Comparison of ENCODE assay signal across 10 cellular contexts in the genomic region with DNA sequence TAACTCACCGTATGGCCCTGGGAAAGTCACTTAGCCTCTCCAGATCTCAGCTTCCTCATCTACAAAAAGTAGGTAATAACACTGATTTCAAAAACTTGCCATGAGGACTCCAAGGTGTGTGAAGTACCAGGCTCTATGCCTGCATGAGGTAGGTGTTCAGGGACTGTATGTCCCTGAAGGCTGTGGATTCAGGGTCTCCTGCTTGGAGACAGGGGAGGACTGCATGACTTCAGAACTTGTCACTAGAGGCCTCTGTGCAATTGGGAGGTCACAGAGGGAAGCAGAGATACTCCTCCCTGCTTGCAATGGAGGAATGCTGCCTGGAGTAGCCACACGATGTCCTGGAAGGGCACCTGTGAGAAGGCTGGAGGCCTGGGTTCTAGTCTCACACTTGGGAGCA. TPM values are rescaled to one million over a fixed set of nuclear protein-coding genes. Genes with fewer than 3 reads are reported as not detected.
A peak's percentile ranks its signal among the peaks of the same experiment; 100 is the strongest.
DNase-seq lines count a peak whose midpoint lies in the region; ATAC-seq and TF ChIP-seq lines count a peak whose summit lies in the region.
"Had no signal": no experiment of that assay in that cellular context is flagged by ENCODE, and none has a peak within 500 bp of the region (broad histone marks: within the 10 kb centered on the region; RNA-seq: fewer than 3 reads in every experiment).

No MANE protein-coding gene starts in this region.

- TF ChIP-seq CTCF in Peyer's patch (IDR thresholded peaks at IDR 0.05) (no peak), dorsolateral prefrontal cortex (IDR thresholded peaks at IDR 0.05 in 54 of 56, conservative IDR thresholded peaks at IDR 0.05 in 2 of 56; ENCODE audit: low read depth in 1 of 56, partially characterized antibody in 56 of 56) (no peak), thyroid gland (IDR thresholded peaks at IDR 0.05) (no peak)

- ATAC-seq in natural killer cell treated with Interleukin-12 subunit alpha and Interleukin-12 subunit beta and Interleukin-15 and Interleukin-18, amount 100 ng/mL, for 72 hours = no peak
- ATAC-seq in HG03354 (IDR thresholded peaks at IDR 0.05; ENCODE audit: poor library complexity, severe bottlenecking, unreplicated experiment) = no peak
- ATAC-seq in activated CD4-positive, alpha-beta T cell treated with anti-CD3 and anti-CD28 coated beads for 36 hours = no peak
- ATAC-seq: body of pancreas had no signal

- H3K4me1 ChIP-seq in Peyer's patch = no peaks in the 10 kb centered on the region
- H3K4me1 ChIP-seq in thyroid gland = no peaks in the 10 kb centered on the region
- H3K4me1 ChIP-seq: body of pancreas had no signal

- 73 to 100% methylated on average over 1 to 2 of the region's 2 CpGs for WGBS in thyroid gland, 2 donors

- peak overlapping the region in 3 of 4 donors; percentile 63 to 79 (median 65) for H3K27ac ChIP-seq in Peyer's patch
- H3K27ac ChIP-seq in dorsolateral prefrontal cortex = peak overlapping the region in 50 of 59 donors; percentile 22 to 96 (median 86)
- peak overlapping the region in 2 of 3 donors; percentile 38 to 70 for H3K27ac ChIP-seq in thyroid gland

- H3K4me1 Mint-ChIP-seq in natural killer cell treated with Interleukin-12 subunit alpha and Interleukin-12 subunit beta and Interleukin-15 and Interleukin-18, amount 100 ng/mL, for 72 hours (ENCODE audit: low read depth in 2 of 2) = peaks cover 43 to 47% of the 10 kb centered on the region in 2 donors
- peaks cover 5% of the 10 kb centered on the region for H3K4me1 Mint-ChIP-seq in activated CD4-positive, alpha-beta T cell treated with anti-CD3 and anti-CD28 coated beads for 36 hours

- no peaks in the 10 kb centered on the region for H3K27me3 ChIP-seq in Peyer's patch
- no peaks in the 10 kb centered on the region for H3K27me3 ChIP-seq in dorsolateral prefrontal cortex
- H3K27me3 ChIP-seq in thyroid gland = no peaks in the 10 kb centered on the region
- H3K27me3 ChIP-seq: body of pancreas had no signal

- TF ChIP-seq POLR2A in Peyer's patch (IDR thresholded peaks at IDR 0.05) (no peak), thyroid gland (IDR thresholded peaks at IDR 0.05) (no peak)

- CTCF ChIA-PET in activated CD4-positive, alpha-beta T cell treated with anti-CD3 and anti-CD28 coated beads for 36 hours (lab: Charles Lee) = interaction anchor here (0.7 kb wide), 1 partner anchor 69 kb away, joined by 3 read pairs; no protein-coding TSS in a partner anchor

- intact Hi-C loops in dorsolateral prefrontal cortex (cut with DNase I) (loop anchor here in 1 of 2 donors (10.0 kb wide), 1 partner anchor 291 kb away; the partner anchor contains the start of gene RPS14), thyroid gland (cut with DNase I) (no loop called here)
- intact Hi-C loops in activated CD4-positive, alpha-beta T cell treated with anti-CD3 and anti-CD28 coated beads for 36 hours (cut with DNase I, micrococcal nuclease) = no loop called here

- DNase-seq in Peyer's patch = no peak
- DNase-seq in dorsolateral prefrontal cortex = no peak
- no peak for DNase-seq in natural killer cell treated with Interleukin-12 subunit alpha and Interleukin-12 subunit beta and Interleukin-15 and Interleukin-18, amount 100 ng/mL, for 72 hours (ENCODE audit: low spot score)
- DNase-seq in thyroid gland = no peak
- DNase-seq in activated CD4-positive, alpha-beta T cell treated with anti-CD3 and anti-CD28 coated beads for 36 hours = no peak
- DNase-seq in KG1 (lab: John Stamatoyannopoulos, UW) = no peak
- DNase-seq: body of pancreas, DMS79 had no signal

- no peaks in the 10 kb centered on the region for H3K9me3 ChIP-seq in Peyer's patch
- no peaks in the 10 kb centered on the region for H3K9me3 ChIP-seq in thyroid gland
- H3K9me3 ChIP-seq: body of pancreas had no signal

- no peaks in the 10 kb centered on the region for H3K9me3 Mint-ChIP-seq in natural killer cell treated with Interleukin-12 subunit alpha and Interleukin-12 subunit beta and Interleukin-15 and Interleukin-18, amount 100 ng/mL, for 72 hours
- H3K9me3 Mint-ChIP-seq in activated CD4-positive, alpha-beta T cell treated with anti-CD3 and anti-CD28 coated beads for 36 hours (ENCODE audit: low read depth) = no peaks in the 10 kb centered on the region

- H3K27me3 Mint-ChIP-seq in natural killer cell treated with Interleukin-12 subunit alpha and Interleukin-12 subunit beta and Interleukin-15 and Interleukin-18, amount 100 ng/mL, for 72 hours = no peaks in the 10 kb centered on the region
- peaks cover 19% of the 10 kb centered on the region for H3K27me3 Mint-ChIP-seq in activated CD4-positive, alpha-beta T cell treated with anti-CD3 and anti-CD28 coated beads for 36 hours

- peak overlapping the region; percentile 0 to 44 (median 23) for H3K4me3 ChIP-seq in Peyer's patch
- peak overlapping the region in 57 of 59 donors; percentile 15 to 76 (median 65) for H3K4me3 ChIP-seq in dorsolateral prefrontal cortex
- peak overlapping the region in 1 of 3 donors; percentile 31 for H3K4me3 ChIP-seq in thyroid gland (replicated peaks in 1 of 3)
- H3K4me3 ChIP-seq: body of pancreas had no signal

- POLR2A ChIA-PET in activated CD4-positive, alpha-beta T cell treated with anti-CD3 and anti-CD28 coated beads for 36 hours (lab: Charles Lee) = no interaction called here

- peak overlapping the region; percentile 53 to 75 for H3K27ac Mint-ChIP-seq in natural killer cell treated with Interleukin-12 subunit alpha and Interleukin-12 subunit beta and Interleukin-15 and Interleukin-18, amount 100 ng/mL, for 72 hours
- H3K27ac Mint-ChIP-seq in activated CD4-positive, alpha-beta T cell treated with anti-CD3 and anti-CD28 coated beads for 36 hours = no peak overlapping the region

- peak overlapping the region; percentile 86 for H3K4me3 Mint-ChIP-seq in natural killer cell treated with Interleukin-12 subunit alpha and Interleukin-12 subunit beta and Interleukin-15 and Interleukin-18, amount 100 ng/mL, for 72 hours
- H3K4me3 Mint-ChIP-seq in activated CD4-positive, alpha-beta T cell treated with anti-CD3 and anti-CD28 coated beads for 36 hours = no peak overlapping the region

- H3K36me3 ChIP-seq in Peyer's patch (no peaks in the 10 kb centered on the region), thyroid gland (no peaks in the 10 kb centered on the region)

- no peaks in the 10 kb centered on the region for H3K36me3 Mint-ChIP-seq in natural killer cell treated with Interleukin-12 subunit alpha and Interleukin-12 subunit beta and Interleukin-15 and Interleukin-18, amount 100 ng/mL, for 72 hours
- H3K36me3 Mint-ChIP-seq in activated CD4-positive, alpha-beta T cell treated with anti-CD3 and anti-CD28 coated beads for 36 hours (ENCODE audit: low read depth) = no peaks in the 10 kb centered on the region

RNA-seq across cellular contexts. Expression of gene PDGFRB, which starts 2.2 kb away (rescaled TPM):
- 10 to 100 TPM; 17.5 to 87.5 (median 31.2) TPM for total RNA-seq in Peyer's patch
- 100 to 1,000 TPM in 13 of 120 experiments, 10 to 100 TPM in 107; 34.7 to 209 (median 68.0) TPM for total RNA-seq in dorsolateral prefrontal cortex
- total RNA-seq in natural killer cell treated with Interleukin-12 subunit alpha and Interleukin-12 subunit beta and Interleukin-15 and Interleukin-18, amount 100 ng/mL, for 72 hours = 1 to 10 TPM; 4.4 to 9.0 TPM
- total RNA-seq in thyroid gland = 100 to 1,000 TPM in 2 of 4 donors, 10 to 100 TPM in 2; 47.3 to 108 (median 84.8) TPM
- not detected for total RNA-seq in activated CD4-positive, alpha-beta T cell treated with anti-CD3 and anti-CD28 coated beads for 36 hours

RNA-seq across cellular contexts. Expression of gene CDX1, which starts 13.1 kb away (rescaled TPM):
- total RNA-seq in Peyer's patch = 100 to 1,000 TPM; 177 to 429 (median 370) TPM
- under 1 TPM in 33 of 120 experiments, not detected in 87; 0.23 to 0.90 (median 0.48) TPM for total RNA-seq in dorsolateral prefrontal cortex
- total RNA-seq in natural killer cell treated with Interleukin-12 subunit alpha and Interleukin-12 subunit beta and Interleukin-15 and Interleukin-18, amount 100 ng/mL, for 72 hours = not detected
- total RNA-seq in thyroid gland = not detected
- total RNA-seq in activated CD4-positive, alpha-beta T cell treated with anti-CD3 and anti-CD28 coated beads for 36 hours = not detected
- total RNA-seq: body of pancreas, M059J had no signal

RNA-seq across cellular contexts. Expression of gene SLC6A7, which starts 36.4 kb away (rescaled TPM):
- total RNA-seq in Peyer's patch = 10 to 100 TPM; 12.3 to 41.6 (median 19.9) TPM
- total RNA-seq in dorsolateral prefrontal cortex = 10 to 100 TPM; 11.5 to 82.1 (median 47.8) TPM
- not detected for total RNA-seq in natural killer cell treated with Interleukin-12 subunit alpha and Interleukin-12 subunit beta and Interleukin-15 and Interleukin-18, amount 100 ng/mL, for 72 hours
- not detected for total RNA-seq in thyroid gland
- total RNA-seq in activated CD4-positive, alpha-beta T cell treated with anti-CD3 and anti-CD28 coated beads for 36 hours = not detected
- total RNA-seq: body of pancreas, M059J had no signal

Comparison
In these comparisons a context has a peak if more than half of its experiments do, and no peak if none do; other contexts are left out.
1. RNA of gene PDGFRB, which starts 2.2 kb away (total RNA-seq): 47.3 to 108 TPM in thyroid gland, 34.7 to 209 TPM in dorsolateral prefrontal cortex, 17.5 to 87.5 TPM in Peyer's patch and 4.4 to 9.0 TPM in natural killer cell treated with Interleukin-12 subunit alpha and Interleukin-12 subunit beta and Interleukin-15 and Interleukin-18, amount 100 ng/mL, for 72 hours; not detected in activated CD4-positive, alpha-beta T cell treated with anti-CD3 and anti-CD28 coated beads for 36 hours; every median in the first group is over 4 times any median in the second.
2. RNA of gene CDX1, which starts 13.1 kb away (total RNA-seq): 177 to 429 TPM in Peyer's patch; 0.23 to 0.90 TPM in dorsolateral prefrontal cortex, not detected in natural killer cell treated with Interleukin-12 subunit alpha and Interleukin-12 subunit beta and Interleukin-15 and Interleukin-18, amount 100 ng/mL, for 72 hours, not detected in thyroid gland and not detected in activated CD4-positive, alpha-beta T cell treated with anti-CD3 and anti-CD28 coated beads for 36 hours; every median in the first group is over 10 times any median in the second.
3. RNA of gene SLC6A7, which starts 36.4 kb away (total RNA-seq): 11.5 to 82.1 TPM in dorsolateral prefrontal cortex and 12.3 to 41.6 TPM in Peyer's patch; not detected in natural killer cell treated with Interleukin-12 subunit alpha and Interleukin-12 subunit beta and Interleukin-15 and Interleukin-18, amount 100 ng/mL, for 72 hours, not detected in thyroid gland and not detected in activated CD4-positive, alpha-beta T cell treated with anti-CD3 and anti-CD28 coated beads for 36 hours; every median in the first group is over 10 times any median in the second.
4. Peak in every context shown above with its lines, with median percentiles within 50 percentile points of each other: H3K27ac ChIP-seq.